In the genomic region with DNA sequence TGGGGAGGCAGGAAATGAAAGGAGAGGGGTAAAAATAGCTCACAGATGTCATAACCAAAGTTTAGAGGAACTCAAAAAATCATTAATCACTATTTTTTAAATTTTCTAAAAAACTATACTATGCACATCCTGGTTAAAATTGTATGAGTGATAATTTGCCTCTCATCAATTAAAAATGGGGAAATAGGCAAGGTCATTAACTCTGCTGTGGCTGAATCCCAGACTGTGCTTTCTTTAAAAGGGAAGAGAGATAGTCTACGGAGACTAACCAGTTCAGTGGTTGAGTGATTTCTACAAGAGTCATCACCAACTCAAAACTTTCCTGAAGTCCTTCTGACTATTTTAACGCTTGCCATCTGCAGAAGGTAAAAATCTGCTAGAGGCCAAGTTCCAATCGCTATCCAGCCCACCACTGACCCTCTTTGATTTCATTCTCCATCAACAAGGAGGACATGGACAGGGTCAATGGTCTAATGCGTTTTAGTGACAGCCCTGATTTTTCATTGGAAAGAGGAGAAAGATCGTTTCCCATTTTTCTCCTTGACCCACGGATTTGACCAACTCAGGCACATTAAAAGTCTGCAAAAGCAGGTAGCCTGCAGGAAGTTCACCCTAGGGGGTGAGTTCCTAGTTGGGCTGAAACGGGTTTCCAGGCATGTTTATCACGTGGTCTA, we compare ENCODE assay signal across 8 cellular contexts. TPM values are rescaled to one million over a fixed set of nuclear protein-coding genes. Genes with fewer than 3 reads are reported as not detected.
DNase-seq lines count a peak whose midpoint lies in the region; ATAC-seq, FAIRE-seq and TF ChIP-seq lines count a peak whose summit lies in the region.

No MANE protein-coding gene starts in this region.

- peak overlapping the region; percentile 83 to 98 for H3K9ac ChIP-seq in K562 (ENCODE audit: insufficient read depth in 1 of 2, low read depth in 2 of 2, low read length in 2 of 2)
- H3K9ac ChIP-seq in liver (ENCODE audit: low read depth in 1 of 2, low read length in 2 of 2), result peak overlapping the region; percentile 66 to 80

- H3K27ac ChIP-seq in GM23338 (ENCODE audit: low read depth), result peak overlapping the region; percentile 28
- peak overlapping the region; percentile 88 for H3K27ac ChIP-seq in K562 (ENCODE audit: extremely low read depth, low read depth, low read length)
- peak overlapping the region; percentile 99 to 100 for H3K27ac ChIP-seq in liver (ENCODE audit: low read depth in 1 of 2, low read length in 2 of 2)

- TSS peak; percentile 41 for BruUV-seq in K562 (replicated peaks; lab: Mats Ljungman, UMichigan)

- H2AFZ ChIP-seq in GM23338 (peak overlapping the region; percentile 99), K562 (ENCODE audit: low read depth, low read length) (peak overlapping the region; percentile 100)

- no peaks in the 10 kb centered on the region for H3F3A ChIP-seq in GM23338 (replicated peaks; ENCODE audit: low read depth)

- ATAC-seq in GM18502 (IDR thresholded peaks at IDR 0.05; ENCODE audit: poor library complexity, unreplicated experiment) (peak; percentile 21), GM23338 (peak; percentile 25; the same call in 2 of the 3 replicates), K562 (peak; percentile 24)

- H3K27me3 ChIP-seq in GM23338 (ENCODE audit: insufficient read depth) (no peaks in the 10 kb centered on the region), K562 (ENCODE audit: control insufficient read depth in 2 of 2, insufficient read depth in 2 of 2, low read length in 2 of 2) (no peaks in the 10 kb centered on the region), liver (ENCODE audit: control insufficient read depth in 4 of 4, insufficient read depth in 4 of 4, low read length in 3 of 4) (no peaks in the 10 kb centered on the region)

- H3K9me1 ChIP-seq in K562 (ENCODE audit: control insufficient read depth, insufficient read depth, low read length), result no peaks in the 10 kb centered on the region

- H3K4me3 Mint-ChIP-seq in GM23338 (peak overlapping the region; percentile 71), type B pancreatic cell (peak overlapping the region; percentile 83)

- peak; percentile 11 for DNase-seq in GM23338 (ENCODE audit: low spot score)
- DNase-seq in LHCN-M2 (ENCODE audit: low read depth), result peak; percentile 54
- DNase-seq in K562 (ENCODE audit: extremely low read depth in 1 of 4, low spot score in 3 of 4), result peak in 2 of 4 experiments; percentile 10
- no peak for DNase-seq in type B pancreatic cell (ENCODE audit: extremely low spot score, unreplicated experiment)
- no peak for DNase-seq in NCI-H1694 (lab: John Stamatoyannopoulos, UW)
- no peak for DNase-seq in H54 (ENCODE audit: insufficient read length, low spot score)

- peaks cover 15% of the 10 kb centered on the region for H3K36me3 Mint-ChIP-seq in GM23338 (ENCODE audit: low read depth)
- peaks cover 8% of the 10 kb centered on the region for H3K36me3 Mint-ChIP-seq in type B pancreatic cell

- intact Hi-C loops in K562 (cut with micrococcal nuclease), result no loop called here

- CTCF ChIA-PET in K562 (lab: Yijun Ruan, JAX; ENCODE audit: low intra/inter-chr PET ratio), result no interaction called here

- peaks cover 26% of the 10 kb centered on the region for H3K4me1 Mint-ChIP-seq in GM23338
- H3K4me1 Mint-ChIP-seq in type B pancreatic cell (ENCODE audit: unreplicated experiment), result peaks cover 41% of the 10 kb centered on the region

- H3K9me3 Mint-ChIP-seq in GM23338 (no peaks in the 10 kb centered on the region; the same call in 2 of the 3 replicates), type B pancreatic cell (no peaks in the 10 kb centered on the region)

- peak overlapping the region; percentile 72 for H3K4me3 ChIP-seq in GM23338
- peak overlapping the region; percentile 91 for H3K4me3 ChIP-seq in K562
- peak overlapping the region; percentile 80 to 97 (median 96) for H3K4me3 ChIP-seq in liver (ENCODE audit: low read depth in 1 of 3, low read length in 3 of 3)

- TF ChIP-seq RAD21 in K562 (CRISPR knock-in tag; conservative IDR thresholded peaks at IDR 0.05 in 1 of 2, IDR thresholded peaks at IDR 0.05 in 1 of 2) (no peak), liver (IDR thresholded peaks at IDR 0.05) (peak in 1 of 2 donors; percentile 27)

- TF ChIP-seq CTCF in GM23338 (conservative IDR thresholded peaks at IDR 0.05; ENCODE audit: low read depth in 2 of 2), result no peak
- TF ChIP-seq CTCF in K562 (IDR thresholded peaks at IDR 0.05 in 2 of 3, conservative IDR thresholded peaks at IDR 0.05 in 1 of 3; ENCODE audit: insufficient read depth in 2 of 3, low read depth in 1 of 3, low read length in 3 of 3), result no peak
- TF ChIP-seq CTCF in liver (IDR thresholded peaks at IDR 0.05; ENCODE audit: low read depth, low read length, missing input control), result no peak
- TF ChIP-seq CTCF in type B pancreatic cell (conservative IDR thresholded peaks at IDR 0.05), result no peak

- H4K20me1 ChIP-seq in GM23338 (replicated peaks; ENCODE audit: insufficient read depth) (no peaks in the 10 kb centered on the region), K562 (replicated peaks; ENCODE audit: control insufficient read depth, insufficient read depth, low read length) (no peaks in the 10 kb centered on the region)

- peaks cover 14% of the 10 kb centered on the region for H3K4me1 ChIP-seq in GM23338 (ENCODE audit: insufficient read depth)
- H3K4me1 ChIP-seq in K562 (replicated peaks in 1 of 2; ENCODE audit: control insufficient read depth in 2 of 2, insufficient read depth in 2 of 2, low read length in 2 of 2), result peaks cover 6 to 14% of the 10 kb centered on the region in 2 experiments; a peak in 4 of 5 replicates
- peaks cover 12 to 55% (median 33%) of the 10 kb centered on the region in 4 donors for H3K4me1 ChIP-seq in liver (ENCODE audit: control insufficient read depth in 4 of 4, insufficient read depth in 4 of 4, low read length in 3 of 4)

- H3K27me3 Mint-ChIP-seq in GM23338 (ENCODE audit: insufficient read depth, low read depth, poor library complexity), result peaks cover 2% of the 10 kb centered on the region
- H3K27me3 Mint-ChIP-seq in type B pancreatic cell, result no peaks in the 10 kb centered on the region

- H3K9me3 ChIP-seq in K562 (replicated peaks; ENCODE audit: control insufficient read depth, insufficient read depth, low read depth, low read length) (peaks cover 4% of the 10 kb centered on the region; the same call in 1 of the 2 replicates), liver (ENCODE audit: control insufficient read depth in 4 of 4, low read length in 3 of 4) (no peaks in the 10 kb centered on the region)

- no peaks in the 10 kb centered on the region for H3K9me2 ChIP-seq in GM23338 (ENCODE audit: insufficient read depth)

- TF ChIP-seq POLR2A in K562 (conservative IDR thresholded peaks at IDR 0.05) (no peak), H54 (IDR thresholded peaks at IDR 0.05; ENCODE audit: low read depth, low read length) (no peak)

- H3K79me2 ChIP-seq in GM23338 (replicated peaks; ENCODE audit: insufficient read depth), result peaks cover 13% of the 10 kb centered on the region
- H3K79me2 ChIP-seq in K562 (ENCODE audit: control insufficient read depth, insufficient read depth, low read length), result peaks cover 46% of the 10 kb centered on the region

- H3K27ac Mint-ChIP-seq in GM23338 (peak overlapping the region; percentile 49; the same call in 1 of the 2 replicates), type B pancreatic cell (peak overlapping the region; percentile 59)

- WGBS in K562 (ENCODE audit: insufficient coverage, low coverage, missing lambda C conversion rate), result 2% methylated on average over 8 of the region's 8 CpGs
- WGBS in liver, result 8% methylated on average over 8 of the region's 8 CpGs

- POLR2A ChIA-PET in K562 (lab: Yijun Ruan, JAX), result interaction anchor here (1.3 kb wide), 1 partner anchor 13 kb away, joined by 4 read pairs; no protein-coding TSS in a partner anchor

- FAIRE-seq in K562 (lab: Jason Lieb, UNC) (peak; percentile 63), H54 (lab: Jason Lieb, UNC) (no peak)

- no peak for TF ChIP-seq EP300 in K562 (IDR thresholded peaks at IDR 0.05; ENCODE audit: low read length)

- H3K4me2 ChIP-seq in GM23338 (peak overlapping the region; percentile 78), K562 (ENCODE audit: insufficient read depth, low read length) (peak overlapping the region; percentile 82)

- H3K36me3 ChIP-seq in GM23338 (ENCODE audit: insufficient read depth) (no peaks in the 10 kb centered on the region), K562 (ENCODE audit: control insufficient read depth, insufficient read depth, low read length) (peaks cover 2% of the 10 kb centered on the region; the same call in 2 of the 3 replicates), liver (ENCODE audit: control insufficient read depth in 4 of 4, insufficient read depth in 3 of 4, low read depth in 1 of 4, low read length in 3 of 4) (no peaks in the 10 kb centered on the region)

- in situ Hi-C loops in K562 (cut with MboI), result no loop called here

TF ChIP-seq in K562, 482 proteins besides CTCF, POLR2A, EP300 and RAD21 (continues in another document):
- no peak for TF ChIP-seq BRF1 (IDR thresholded peaks at IDR 0.05; ENCODE audit: borderline replicate concordance, extremely low read depth, insufficient read length)

TF ChIP-seq in liver, 16 proteins besides CTCF, POLR2A, EP300 and RAD21 (continues in another document):
- TF ChIP-seq TAF1 (conservative IDR thresholded peaks at IDR 0.05), result no peak

RNA-seq across cellular contexts. Expression of a gene that starts 0.8 kb away (rescaled TPM):
- total RNA-seq in GM23338 (2014; rRNA removed; shearing (Covaris generic)), result 39.0 and 42.4 TPM in 2 replicates
- 27.6 and 29.3 TPM in 2 replicates for polyA plus RNA-seq in GM23338 (2016; fragmentation: Nextera tagmentation; extraction: Ambion mirVana)
- 107 and 108 TPM in 2 replicates for total RNA-seq in LHCN-M2 (2014; rRNA removed)
- polyA plus RNA-seq in LHCN-M2 (2012), result 45.1 TPM
- total RNA-seq in K562 (2011; cell fraction: chromatin; rRNA removed; ENCODE audit: low replicate concordance), result 9.0 and 21.8 TPM in 2 replicates
- total RNA-seq in K562 (2011; cell fraction: nucleolus; rRNA removed), result 5.3 and 7.0 TPM in 2 replicates
- 9.3 and 10.5 TPM in 2 replicates for total RNA-seq in K562 (2011; cell fraction: nucleoplasm; rRNA removed)
- total RNA-seq in K562 (2014; rRNA removed), result 22.9 and 23.9 TPM in 2 replicates
- 36.1 and 36.8 TPM in 2 replicates for total RNA-seq in K562 (2014; rRNA removed; fragmentation: Illumina TruSeq; extraction: Trizol)
- total RNA-seq in K562 (2015; rRNA removed; fragmentation: Illumina TruSeq; extraction: Trizol), result 38.3 and 41.4 TPM in 2 replicates
- total RNA-seq in K562 (2021), result 28.2 and 29.6 TPM in 2 replicates
- polyA plus RNA-seq in K562 (2011; rRNA removed), result 26.9 and 31.5 TPM in 2 replicates
- polyA plus RNA-seq in K562 (2011; cell fraction: cytosol; rRNA removed), result 7.9 and 15.0 TPM in 2 replicates
- 3.7 and 6.5 TPM in 2 replicates for polyA plus RNA-seq in K562 (2011; cell fraction: nucleus; rRNA removed)
- polyA plus RNA-seq in K562 (2012), result 29.7 and 32.4 TPM in 2 replicates
- polyA plus RNA-seq in K562 (2014; fragmentation: Illumina TruSeq; extraction: Trizol), result 33.7 and 39.4 TPM in 2 replicates
- polyA plus RNA-seq in K562 (2014; fragmentation: Nextera tagmentation; extraction: Ambion mirVana), result 10 to 100 TPM; 10.1 to 20.4 TPM
- polyA plus RNA-seq in K562 (2014; rRNA removed), result 29.0 and 29.6 TPM in 2 replicates
- polyA minus RNA-seq in K562 (2011; rRNA and poly(A)+ RNA removed), result 27.4 and 36.9 TPM in 2 replicates
- polyA minus RNA-seq in K562 (2011; cell fraction: cytosol; rRNA and poly(A)+ RNA removed), result 11.9 and 12.2 TPM in 2 replicates
- polyA minus RNA-seq in K562 (2011; cell fraction: nucleus; rRNA and poly(A)+ RNA removed), result 12.4 and 14.6 TPM in 2 replicates
- 100 to 1,000 TPM in 1 of 2 donors, 10 to 100 TPM in 1; 45.3 to 114 TPM for total RNA-seq in liver
- 100 to 1,000 TPM in 1 of 2 donors, 10 to 100 TPM in 1; 77.2 to 108 TPM for polyA plus RNA-seq in liver
- 40.1 and 42.8 TPM in 2 replicates for total RNA-seq in type B pancreatic cell (ENCODE audit: low replicate concordance)

Comparison
In these comparisons a context has a peak if more than half of its experiments do, and no peak if none do; other contexts are left out.
1. DNase-seq: peak in GM23338 (single experiment) and LHCN-M2 (single experiment); none in type B pancreatic cell (single experiment), NCI-H1694 (single experiment) and H54 (single experiment).
2. H3K27ac ChIP-seq: peak in every context shown above with its lines; median percentile 100 in liver; 88 in K562; 28 in GM23338.
3. Peak in every context shown above with its lines, with median percentiles within 50 percentile points of each other: ATAC-seq and H3K4me3 ChIP-seq.